Comparison of ENCODE assay signal across 1 cellular context in the genomic region with DNA sequence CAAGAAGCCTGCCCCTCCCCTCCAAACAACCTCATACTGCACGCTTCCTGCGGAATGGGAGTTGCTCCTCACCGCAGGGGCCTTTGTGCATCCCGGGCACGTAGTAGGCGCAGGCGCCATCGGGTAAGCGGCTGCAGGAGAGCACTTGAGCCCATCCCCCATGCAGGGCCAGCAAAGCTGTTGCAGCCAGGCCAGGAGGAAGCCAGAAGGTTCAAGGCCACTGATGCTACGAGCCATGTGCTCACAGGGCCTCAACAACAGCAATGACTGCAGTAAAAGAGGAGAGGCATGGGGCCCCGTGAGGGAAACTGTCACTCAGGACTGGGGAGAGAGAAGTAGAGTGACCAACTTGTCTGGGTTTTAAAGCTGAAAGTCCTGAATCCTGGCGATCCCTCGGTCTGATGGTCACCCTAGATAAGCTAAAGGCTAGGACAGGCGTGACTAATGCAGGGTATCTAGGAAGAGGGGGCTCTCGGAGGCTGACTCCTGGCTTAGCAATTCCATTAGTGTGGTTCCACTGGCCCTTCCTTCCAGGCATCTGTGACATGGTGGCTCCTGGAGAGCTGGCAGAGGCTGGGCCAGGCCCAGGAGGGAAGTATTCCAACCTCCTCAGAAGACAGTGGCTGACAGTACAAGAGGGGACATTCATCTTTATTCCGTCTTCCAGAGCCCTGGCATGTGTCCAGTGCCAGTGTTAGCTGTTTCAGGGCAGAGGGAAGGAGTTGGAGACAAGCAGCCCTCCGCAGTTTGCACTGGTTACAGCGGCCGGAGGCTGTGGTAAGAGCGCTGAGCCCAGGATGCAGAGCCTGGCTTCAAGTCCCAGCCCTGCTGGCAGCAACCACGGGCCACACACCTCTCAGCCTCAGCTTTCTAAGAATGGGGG.
A peak's percentile ranks its signal among the peaks of the same experiment; 100 is the strongest.
TF ChIP-seq lines count a peak whose summit lies in the region.

No MANE protein-coding gene starts in this region.

TF ChIP-seq in HepG2, 621 proteins besides CTCF, POLR2A, EP300 and RAD21 (continued from another document and continues in another):
- TF ChIP-seq, protein P1, sequence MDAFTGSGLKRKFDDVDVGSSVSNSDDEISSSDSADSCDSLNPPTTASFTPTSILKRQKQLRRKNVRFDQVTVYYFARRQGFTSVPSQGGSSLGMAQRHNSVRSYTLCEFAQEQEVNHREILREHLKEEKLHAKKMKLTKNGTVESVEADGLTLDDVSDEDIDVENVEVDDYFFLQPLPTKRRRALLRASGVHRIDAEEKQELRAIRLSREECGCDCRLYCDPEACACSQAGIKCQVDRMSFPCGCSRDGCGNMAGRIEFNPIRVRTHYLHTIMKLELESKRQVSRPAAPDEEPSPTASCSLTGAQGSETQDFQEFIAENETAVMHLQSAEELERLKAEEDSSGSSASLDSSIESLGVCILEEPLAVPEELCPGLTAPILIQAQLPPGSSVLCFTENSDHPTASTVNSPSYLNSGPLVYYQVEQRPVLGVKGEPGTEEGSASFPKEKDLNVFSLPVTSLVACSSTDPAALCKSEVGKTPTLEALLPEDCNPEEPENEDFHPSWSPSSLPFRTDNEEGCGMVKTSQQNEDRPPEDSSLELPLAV (CRISPR knock-in tag; conservative IDR thresholded peaks at IDR 0.05; ENCODE audit: low read depth), result 0 out of 2 replicates have a peak, but pooled peaks have one; percentile 19
- TF ChIP-seq ZBTB49 (CRISPR knock-in tag; IDR thresholded peaks at IDR 0.05; ENCODE audit: borderline replicate concordance) (no peak), ISX (CRISPR knock-in tag; conservative IDR thresholded peaks at IDR 0.05) (no peak), FOXK1 (CRISPR knock-in tag; IDR thresholded peaks at IDR 0.05; ENCODE audit: borderline replicate concordance, low read depth) (peak; percentile 94), NCOA1 (CRISPR knock-in tag; IDR thresholded peaks at IDR 0.05) (no peak), ZNF407 (CRISPR knock-in tag; IDR thresholded peaks at IDR 0.05; ENCODE audit: not compliant biosample characterization) (peak; percentile 29), ZNF460 (CRISPR knock-in tag; IDR thresholded peaks at IDR 0.05; ENCODE audit: borderline replicate concordance) (peak; percentile 57; the same call in 1 of the 2 replicates), RAD51 (IDR thresholded peaks at IDR 0.05; ENCODE audit: borderline replicate concordance) (no peak), MEIS2 (CRISPR knock-in tag; IDR thresholded peaks at IDR 0.05) (peak; percentile 99), ZNF230 (CRISPR knock-in tag; IDR thresholded peaks at IDR 0.05) (peak; percentile 85), ZNF614 (CRISPR knock-in tag; IDR thresholded peaks at IDR 0.05; ENCODE audit: borderline replicate concordance) (peak; percentile 94; the same call in 1 of the 2 replicates), ZFP1 (CRISPR knock-in tag; IDR thresholded peaks at IDR 0.05) (peak; percentile 89; the same call in 1 of the 2 replicates), ZNF326 (CRISPR knock-in tag; IDR thresholded peaks at IDR 0.05; ENCODE audit: borderline replicate concordance) (peak; percentile 85; the same call in 1 of the 2 replicates), PAXIP1 (CRISPR knock-in tag; conservative IDR thresholded peaks at IDR 0.05) (peak; percentile 98), ZNF547 (CRISPR knock-in tag; IDR thresholded peaks at IDR 0.05) (peak; percentile 90), ERF (CRISPR knock-in tag; IDR thresholded peaks at IDR 0.05) (peak; percentile 99), FOSL1 (CRISPR knock-in tag; IDR thresholded peaks at IDR 0.05; ENCODE audit: borderline replicate concordance) (no peak)
- TF ChIP-seq, protein P2, sequence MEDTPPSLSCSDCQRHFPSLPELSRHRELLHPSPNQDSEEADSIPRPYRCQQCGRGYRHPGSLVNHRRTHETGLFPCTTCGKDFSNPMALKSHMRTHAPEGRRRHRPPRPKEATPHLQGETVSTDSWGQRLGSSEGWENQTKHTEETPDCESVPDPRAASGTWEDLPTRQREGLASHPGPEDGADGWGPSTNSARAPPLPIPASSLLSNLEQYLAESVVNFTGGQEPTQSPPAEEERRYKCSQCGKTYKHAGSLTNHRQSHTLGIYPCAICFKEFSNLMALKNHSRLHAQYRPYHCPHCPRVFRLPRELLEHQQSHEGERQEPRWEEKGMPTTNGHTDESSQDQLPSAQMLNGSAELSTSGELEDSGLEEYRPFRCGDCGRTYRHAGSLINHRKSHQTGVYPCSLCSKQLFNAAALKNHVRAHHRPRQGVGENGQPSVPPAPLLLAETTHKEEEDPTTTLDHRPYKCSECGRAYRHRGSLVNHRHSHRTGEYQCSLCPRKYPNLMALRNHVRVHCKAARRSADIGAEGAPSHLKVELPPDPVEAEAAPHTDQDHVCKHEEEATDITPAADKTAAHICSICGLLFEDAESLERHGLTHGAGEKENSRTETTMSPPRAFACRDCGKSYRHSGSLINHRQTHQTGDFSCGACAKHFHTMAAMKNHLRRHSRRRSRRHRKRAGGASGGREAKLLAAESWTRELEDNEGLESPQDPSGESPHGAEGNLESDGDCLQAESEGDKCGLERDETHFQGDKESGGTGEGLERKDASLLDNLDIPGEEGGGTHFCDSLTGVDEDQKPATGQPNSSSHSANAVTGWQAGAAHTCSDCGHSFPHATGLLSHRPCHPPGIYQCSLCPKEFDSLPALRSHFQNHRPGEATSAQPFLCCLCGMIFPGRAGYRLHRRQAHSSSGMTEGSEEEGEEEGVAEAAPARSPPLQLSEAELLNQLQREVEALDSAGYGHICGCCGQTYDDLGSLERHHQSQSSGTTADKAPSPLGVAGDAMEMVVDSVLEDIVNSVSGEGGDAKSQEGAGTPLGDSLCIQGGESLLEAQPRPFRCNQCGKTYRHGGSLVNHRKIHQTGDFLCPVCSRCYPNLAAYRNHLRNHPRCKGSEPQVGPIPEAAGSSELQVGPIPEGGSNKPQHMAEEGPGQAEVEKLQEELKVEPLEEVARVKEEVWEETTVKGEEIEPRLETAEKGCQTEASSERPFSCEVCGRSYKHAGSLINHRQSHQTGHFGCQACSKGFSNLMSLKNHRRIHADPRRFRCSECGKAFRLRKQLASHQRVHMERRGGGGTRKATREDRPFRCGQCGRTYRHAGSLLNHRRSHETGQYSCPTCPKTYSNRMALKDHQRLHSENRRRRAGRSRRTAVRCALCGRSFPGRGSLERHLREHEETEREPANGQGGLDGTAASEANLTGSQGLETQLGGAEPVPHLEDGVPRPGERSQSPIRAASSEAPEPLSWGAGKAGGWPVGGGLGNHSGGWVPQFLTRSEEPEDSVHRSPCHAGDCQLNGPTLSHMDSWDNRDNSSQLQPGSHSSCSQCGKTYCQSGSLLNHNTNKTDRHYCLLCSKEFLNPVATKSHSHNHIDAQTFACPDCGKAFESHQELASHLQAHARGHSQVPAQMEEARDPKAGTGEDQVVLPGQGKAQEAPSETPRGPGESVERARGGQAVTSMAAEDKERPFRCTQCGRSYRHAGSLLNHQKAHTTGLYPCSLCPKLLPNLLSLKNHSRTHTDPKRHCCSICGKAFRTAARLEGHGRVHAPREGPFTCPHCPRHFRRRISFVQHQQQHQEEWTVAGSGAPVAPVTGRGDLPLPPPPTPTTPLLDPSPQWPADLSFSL (CRISPR knock-in tag; IDR thresholded peaks at IDR 0.05), result peak; percentile 44; the same call in 1 of the 2 replicates
- TF ChIP-seq, protein P3, sequence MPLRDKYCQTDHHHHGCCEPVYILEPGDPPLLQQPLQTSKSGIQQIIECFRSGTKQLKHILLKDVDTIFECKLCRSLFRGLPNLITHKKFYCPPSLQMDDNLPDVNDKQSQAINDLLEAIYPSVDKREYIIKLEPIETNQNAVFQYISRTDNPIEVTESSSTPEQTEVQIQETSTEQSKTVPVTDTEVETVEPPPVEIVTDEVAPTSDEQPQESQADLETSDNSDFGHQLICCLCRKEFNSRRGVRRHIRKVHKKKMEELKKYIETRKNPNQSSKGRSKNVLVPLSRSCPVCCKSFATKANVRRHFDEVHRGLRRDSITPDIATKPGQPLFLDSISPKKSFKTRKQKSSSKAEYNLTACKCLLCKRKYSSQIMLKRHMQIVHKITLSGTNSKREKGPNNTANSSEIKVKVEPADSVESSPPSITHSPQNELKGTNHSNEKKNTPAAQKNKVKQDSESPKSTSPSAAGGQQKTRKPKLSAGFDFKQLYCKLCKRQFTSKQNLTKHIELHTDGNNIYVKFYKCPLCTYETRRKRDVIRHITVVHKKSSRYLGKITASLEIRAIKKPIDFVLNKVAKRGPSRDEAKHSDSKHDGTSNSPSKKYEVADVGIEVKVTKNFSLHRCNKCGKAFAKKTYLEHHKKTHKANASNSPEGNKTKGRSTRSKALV (CRISPR knock-in tag; IDR thresholded peaks at IDR 0.05), result peak; percentile 95
